8 cellular contexts compared by ENCODE assay signal in the genomic region with DNA sequence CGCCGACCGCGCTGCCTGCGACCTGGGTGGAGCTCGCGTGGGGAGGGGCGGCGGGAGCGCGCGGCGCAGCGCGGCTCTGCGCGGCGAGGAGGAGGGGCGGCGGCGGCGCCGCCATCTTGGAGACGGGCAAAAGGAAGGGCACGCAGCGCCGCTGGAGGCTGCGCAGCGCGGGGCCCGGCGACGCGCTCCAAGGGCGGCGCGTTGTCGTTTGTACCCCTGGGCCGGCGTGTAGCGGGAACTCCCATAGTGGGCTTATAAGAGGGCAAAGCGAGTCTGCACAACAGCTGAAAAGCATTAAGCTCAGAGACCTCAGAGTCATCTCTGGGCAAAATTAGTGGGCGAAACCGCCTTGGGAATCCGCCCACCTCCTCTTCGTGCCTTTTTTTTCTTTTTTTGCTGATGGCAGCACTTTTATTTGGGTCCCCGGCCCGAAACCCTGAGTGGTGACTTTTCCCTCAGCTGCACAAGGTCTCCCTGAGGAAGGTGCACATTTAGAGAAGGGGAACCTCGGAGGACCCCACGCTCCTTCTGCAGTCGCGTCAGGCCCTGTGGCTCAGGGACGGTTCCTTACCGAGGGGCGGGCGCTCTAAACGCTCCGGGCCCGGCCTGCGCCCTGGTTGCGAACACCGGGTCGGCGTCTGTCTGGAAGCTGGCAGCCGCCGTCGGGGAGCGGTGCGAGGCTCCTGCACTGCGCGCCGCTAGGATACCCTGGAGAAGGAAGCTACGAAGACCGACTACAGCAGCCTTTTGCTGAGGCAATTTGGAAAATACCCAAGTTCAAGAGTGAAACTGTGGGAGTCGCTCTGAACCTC. TPM values are rescaled to one million over a fixed set of nuclear protein-coding genes. Genes with fewer than 3 reads are reported as not detected.
A peak's percentile ranks its signal among the peaks of the same experiment; 100 is the strongest.
DNase-seq lines count a peak whose midpoint lies in the region; ATAC-seq, FAIRE-seq and TF ChIP-seq lines count a peak whose summit lies in the region.

No MANE protein-coding gene starts in this region.

- H3K4me2 ChIP-seq in hepatocyte: peak overlapping the region; percentile 93

- peak overlapping the region; percentile 85 to 90 for H3K27ac ChIP-seq in ascending aorta
- H3K27ac ChIP-seq in hepatocyte: peak overlapping the region; percentile 85

- H3K4me1 ChIP-seq in ascending aorta: peaks cover 0 to 18% of the 10 kb centered on the region in 2 donors
- peaks cover 17% of the 10 kb centered on the region for H3K4me1 ChIP-seq in hepatocyte (ENCODE audit: insufficient read depth)

- peak; percentile 90 for DNase-seq in GM13977 (ENCODE audit: low spot score)
- peak; percentile 35 for DNase-seq in NCI-H1417 treated with DMSO at 0.1 percent for 48 hours (lab: John Stamatoyannopoulos, UW)
- peak; percentile 79 to 96 (median 81) for DNase-seq in T-helper 2 cell
- peak; percentile 30 to 91 for DNase-seq in ascending aorta (ENCODE audit: low spot score in 2 of 2)
- peak; percentile 93 for DNase-seq in hepatocyte (ENCODE audit: low spot score)
- peak; percentile 95 for DNase-seq in retina
- no peak for DNase-seq in D721Med (ENCODE audit: insufficient read length, low spot score)

- TF ChIP-seq CTCF in GM13977 (IDR thresholded peaks at IDR 0.05; ENCODE audit: extremely low read depth, insufficient read depth, missing control alignments): no peak
- no peak for TF ChIP-seq CTCF in ascending aorta (IDR thresholded peaks at IDR 0.05)
- TF ChIP-seq CTCF in hepatocyte (IDR thresholded peaks at IDR 0.05; ENCODE audit: poor library complexity): no peak
- no peak for TF ChIP-seq CTCF in D721Med (IDR thresholded peaks at IDR 0.05; ENCODE audit: insufficient read depth, missing control alignments)

- H3K9me3 ChIP-seq in ascending aorta: no peaks in the 10 kb centered on the region
- no peaks in the 10 kb centered on the region for H3K9me3 ChIP-seq in hepatocyte (ENCODE audit: low read depth)

- peak overlapping the region; percentile 80 for H2AFZ ChIP-seq in hepatocyte

- no peak for FAIRE-seq in D721Med (lab: Jason Lieb, UNC)

- H3K27me3 ChIP-seq in ascending aorta (no peaks in the 10 kb centered on the region), hepatocyte (no peaks in the 10 kb centered on the region)

- intact Hi-C loops in ascending aorta (cut with DNase I): loop anchor here (1.0 to 5.0 kb wide), 5 partner anchors 19 to 846 kb away; partner anchors contain the start of genes BAG3, NANOS1, SEC23IP and TIAL1

- peaks cover 34% of the 10 kb centered on the region for H4K20me1 ChIP-seq in hepatocyte (ENCODE audit: insufficient read depth, poor library complexity, severe bottlenecking)

- WGBS in hepatocyte (ENCODE audit: low lambda C conversion rate, missing lambda C conversion rate): 1% methylated on average over 62 of the region's 75 CpGs

- H3K79me2 ChIP-seq in hepatocyte: peaks cover 44% of the 10 kb centered on the region

- in situ Hi-C loops in GM13977 (cut with MboI; ENCODE audit: low pct_unique_long_range_greater_than_20kb, low sequenced_read_pairs, unreplicated experiment): no loop called here

- H3K36me3 ChIP-seq in ascending aorta: no peaks in the 10 kb centered on the region
- no peaks in the 10 kb centered on the region for H3K36me3 ChIP-seq in hepatocyte (replicated peaks; ENCODE audit: insufficient read depth, low read depth)

- H3K4me3 ChIP-seq in ascending aorta (peak overlapping the region; percentile 72 to 91), hepatocyte (peak overlapping the region; percentile 37)

- no peaks in the 10 kb centered on the region for H3K9me2 ChIP-seq in hepatocyte (replicated peaks; ENCODE audit: insufficient read depth)

- peak; percentile 90 for ATAC-seq in HG02763 (IDR thresholded peaks at IDR 0.05; ENCODE audit: unreplicated experiment)

RNA-seq across cellular contexts. Expression of gene MCMBP, which starts 0.4 kb away (rescaled TPM):
- 29.4 TPM for total RNA-seq in ascending aorta
- 36.1 and 45.3 TPM in 2 replicates for total RNA-seq in hepatocyte
- polyA plus RNA-seq in hepatocyte: 25.3 and 33.8 TPM in 2 replicates

RNA-seq across cellular contexts. Expression of gene SEC23IP, which starts 19.5 kb away (rescaled TPM):
- total RNA-seq in ascending aorta (17.1 TPM), hepatocyte (27.2 and 27.4 TPM in 2 replicates)
- 39.9 and 46.8 TPM in 2 replicates for polyA plus RNA-seq in hepatocyte
